In genomic region chr9:3006917-3007316, GRCh38 we compare ENCODE assay signal across 15 cellular contexts.
A peak's percentile ranks its signal among the peaks of the same experiment; 100 is the strongest.
DNase-seq lines count a peak whose midpoint lies in the region; TF ChIP-seq lines count a peak whose summit lies in the region.
"Had no signal": no experiment of that assay in that cellular context is flagged by ENCODE, and none has a peak within 500 bp of the region (broad histone marks: within the 10 kb centered on the region; RNA-seq: fewer than 3 reads in every experiment).

No MANE protein-coding gene starts in this region.

- no peaks in the 10 kb centered on the region for H3K9me3 ChIP-seq in esophagus muscularis mucosa
- H3K9me3 ChIP-seq: Caco-2, HAP-1 had no signal

- in situ Hi-C loops in GM13977 (cut with MboI; ENCODE audit: low pct_unique_long_range_greater_than_20kb, low sequenced_read_pairs, unreplicated experiment) = no loop called here

- no peak overlapping the region for H3K4me3 ChIP-seq in esophagus muscularis mucosa
- H3K4me3 ChIP-seq: BLaER1, HAP-1 had no signal

- peaks cover 0 to 30% (median 17%) of the 10 kb centered on the region in 4 donors for H3K4me1 ChIP-seq in esophagus muscularis mucosa
- H3K4me1 ChIP-seq: BLaER1, HAP-1 had no signal

- no peaks in the 10 kb centered on the region for H3K9me3 Mint-ChIP-seq in osteocyte (ENCODE audit: unreplicated experiment)

- intact Hi-C loops in esophagus muscularis mucosa (cut with DNase I) = no loop called here

- 43% methylated on average over 1 of the region's 1 CpG for WGBS in esophagus muscularis mucosa

- H3K27ac ChIP-seq in esophagus muscularis mucosa (replicated peaks in 1 of 4) = no peak overlapping the region
- H3K27ac ChIP-seq: 22Rv1, BLaER1 had no signal

- H3K27ac Mint-ChIP-seq in osteocyte (ENCODE audit: unreplicated experiment) = peak overlapping the region; percentile 1
- H3K27ac Mint-ChIP-seq: CD8-positive, alpha-beta memory T cell had no signal

- no peaks in the 10 kb centered on the region for H3K36me3 ChIP-seq in esophagus muscularis mucosa
- H3K36me3 ChIP-seq: BLaER1, HAP-1 had no signal

- TF ChIP-seq POLR2A in esophagus muscularis mucosa (IDR thresholded peaks at IDR 0.05; ENCODE audit: low read depth) = no peak

- TF ChIP-seq EP300 in esophagus muscularis mucosa (IDR thresholded peaks at IDR 0.05) = no peak

- no peak overlapping the region for H3K4me3 Mint-ChIP-seq in osteocyte (ENCODE audit: unreplicated experiment)
- H3K4me3 Mint-ChIP-seq: CD8-positive, alpha-beta memory T cell had no signal

- H3K4me1 Mint-ChIP-seq in osteocyte (ENCODE audit: unreplicated experiment) = no peaks in the 10 kb centered on the region
- H3K4me1 Mint-ChIP-seq: CD8-positive, alpha-beta memory T cell had no signal

- no peaks in the 10 kb centered on the region for H3K27me3 ChIP-seq in esophagus muscularis mucosa
- H3K27me3 ChIP-seq: BLaER1 had no signal

- no peaks in the 10 kb centered on the region for H3K36me3 Mint-ChIP-seq in osteocyte (ENCODE audit: unreplicated experiment)
- H3K36me3 Mint-ChIP-seq: CD8-positive, alpha-beta memory T cell had no signal

- TF ChIP-seq CTCF in osteocyte (IDR thresholded peaks at IDR 0.05) (no peak), GM13977 (IDR thresholded peaks at IDR 0.05; ENCODE audit: extremely low read depth, insufficient read depth, missing control alignments) (no peak), esophagus muscularis mucosa (IDR thresholded peaks at IDR 0.05) (no peak)

- H3K27me3 Mint-ChIP-seq in osteocyte (ENCODE audit: unreplicated experiment) = no peaks in the 10 kb centered on the region

- DNase-seq in DMS 273 (lab: John Stamatoyannopoulos, UW; ENCODE audit: unreplicated experiment) (peak; percentile 25), DMS 273 treated with DMSO at 0.1 percent for 48 hours (lab: John Stamatoyannopoulos, UW) (no peak), NCI-H2227 treated with DMSO at 0.1 percent for 48 hours (lab: John Stamatoyannopoulos, UW) (peak; percentile 40), NCI-H82 treated with DMSO at 0.1 percent for 48 hours (lab: John Stamatoyannopoulos, UW; ENCODE audit: unreplicated experiment) (peak; percentile 66), osteocyte (ENCODE audit: extremely low spot score, unreplicated experiment) (no peak), GM13977 (ENCODE audit: low spot score) (no peak), esophagus muscularis mucosa (ENCODE audit: extremely low spot score) (no peak), cerebellum (ENCODE audit: low spot score) (no peak)
- DNase-seq: AML-193; CD8-positive, alpha-beta memory T cell; DMS79 had no signal

Comparison
In these comparisons a context has a peak if more than half of its experiments do, and no peak if none do; other contexts are left out.
1. DNase-seq: peak in DMS 273 (single experiment), NCI-H2227 treated with DMSO at 0.1 percent for 48 hours (single experiment) and NCI-H82 treated with DMSO at 0.1 percent for 48 hours (single experiment); none in DMS 273 treated with DMSO at 0.1 percent for 48 hours (single experiment), osteocyte (single experiment), GM13977 (single experiment), esophagus muscularis mucosa (single experiment) and cerebellum (single experiment).